ENCODE assay signal across 22 cellular contexts in genomic region chr17:51013322-51013721, GRCh38.
"Had no signal": no experiment of that assay in that cellular context is flagged by ENCODE, and none has a peak within 500 bp of the region (broad histone marks: within the 10 kb centered on the region; RNA-seq: fewer than 3 reads in every experiment).

No MANE protein-coding gene starts in this region.

- H3K27ac Mint-ChIP-seq: activated CD4-positive, alpha-beta memory T cell treated with anti-CD3 and anti-CD28 coated beads for 36 hours; activated CD4-positive, alpha-beta T cell treated with anti-CD3 and anti-CD28 coated beads, Interleukin-2, amount 10 ng/mL, durations not matched to agents 7 days and 5 days; activated naive CD8-positive, alpha-beta T cell treated with anti-CD3 and anti-CD28 coated beads for 36 hours; activated T-cell treated with anti-CD3 and anti-CD28 coated beads, Interleukin-2, amount 50 U/mL, for 72 hours; activated T-helper 2 cell treated with anti-CD3 and anti-CD28 coated beads, Interferon-gamma antibody, Interleukin-2, Interleukin-4, amounts not matched to agents 10 μg/mL and 5 μg/mL and 100 μg/mL, durations not matched to agents 14 hours and 24 hours and 36 hours had no signal

- DNase-seq: activated CD4-positive, alpha-beta memory T cell treated with anti-CD3 and anti-CD28 coated beads for 36 hours; activated CD4-positive, alpha-beta T cell treated with anti-CD3 and anti-CD28 coated beads, Interleukin-2, amount 10 ng/mL, durations not matched to agents 7 days and 5 days; activated CD4-positive, CD25-positive, alpha-beta regulatory T cell; activated CD8-positive, alpha-beta memory T cell treated with anti-CD3 and anti-CD28 coated beads for 24 hours; activated gamma-delta T cell treated with Interleukin-2 at 50 U/mL for 16 hours; activated naive CD4-positive, alpha-beta T cell treated with anti-CD3 and anti-CD28 coated beads, Interleukin-2, amount 10 ng/mL, durations not matched to agents 7 days and 5 days; activated naive CD8-positive, alpha-beta T cell treated with anti-CD3 and anti-CD28 coated beads for 36 hours; activated T-cell treated with anti-CD3 and anti-CD28 coated beads, Interleukin-2, amount 50 U/mL, for 72 hours; anterior cingulate cortex; Kasumi-1; KBM-7; NCI-H1092; NCI-H1417; NCI-H2107; NCI-H2171 treated with DMSO at 0.1 percent for 48 hours; NCI-H226; NCI-H526; NCI-H82; SIG-M5; T-helper 2 cell had no signal

- H3K27ac ChIP-seq: VCaP had no signal

- H3K4me1 Mint-ChIP-seq: activated naive CD4-positive, alpha-beta T cell treated with anti-CD3 and anti-CD28 coated beads, Interleukin-2, amount 10 ng/mL, durations not matched to agents 7 days and 5 days; activated naive CD8-positive, alpha-beta T cell treated with anti-CD3 and anti-CD28 coated beads for 36 hours had no signal

- H3K4me3 Mint-ChIP-seq: activated CD4-positive, alpha-beta memory T cell treated with anti-CD3 and anti-CD28 coated beads for 36 hours; activated CD4-positive, alpha-beta T cell treated with anti-CD3 and anti-CD28 coated beads, Interleukin-2, amount 10 ng/mL, durations not matched to agents 7 days and 5 days; activated naive CD4-positive, alpha-beta T cell treated with anti-CD3 and anti-CD28 coated beads, Interleukin-2, amount 10 ng/mL, durations not matched to agents 7 days and 5 days; activated naive CD8-positive, alpha-beta T cell treated with anti-CD3 and anti-CD28 coated beads for 36 hours; activated T-cell treated with anti-CD3 and anti-CD28 coated beads, Interleukin-2, amount 50 U/mL, for 72 hours had no signal

- ATAC-seq: activated T-cell treated with anti-CD3 and anti-CD28 coated beads, Interleukin-2, amount 50 U/mL, for 72 hours had no signal

- H3K27me3 Mint-ChIP-seq: activated CD4-positive, alpha-beta memory T cell treated with anti-CD3 and anti-CD28 coated beads for 36 hours; activated CD4-positive, alpha-beta T cell treated with anti-CD3 and anti-CD28 coated beads, Interleukin-2, amount 10 ng/mL, durations not matched to agents 7 days and 5 days; activated naive CD4-positive, alpha-beta T cell treated with anti-CD3 and anti-CD28 coated beads, Interleukin-2, amount 10 ng/mL, durations not matched to agents 7 days and 5 days; activated naive CD8-positive, alpha-beta T cell treated with anti-CD3 and anti-CD28 coated beads for 36 hours had no signal
